Comparison of ENCODE assay signal across 11 cellular contexts in the genomic region with DNA sequence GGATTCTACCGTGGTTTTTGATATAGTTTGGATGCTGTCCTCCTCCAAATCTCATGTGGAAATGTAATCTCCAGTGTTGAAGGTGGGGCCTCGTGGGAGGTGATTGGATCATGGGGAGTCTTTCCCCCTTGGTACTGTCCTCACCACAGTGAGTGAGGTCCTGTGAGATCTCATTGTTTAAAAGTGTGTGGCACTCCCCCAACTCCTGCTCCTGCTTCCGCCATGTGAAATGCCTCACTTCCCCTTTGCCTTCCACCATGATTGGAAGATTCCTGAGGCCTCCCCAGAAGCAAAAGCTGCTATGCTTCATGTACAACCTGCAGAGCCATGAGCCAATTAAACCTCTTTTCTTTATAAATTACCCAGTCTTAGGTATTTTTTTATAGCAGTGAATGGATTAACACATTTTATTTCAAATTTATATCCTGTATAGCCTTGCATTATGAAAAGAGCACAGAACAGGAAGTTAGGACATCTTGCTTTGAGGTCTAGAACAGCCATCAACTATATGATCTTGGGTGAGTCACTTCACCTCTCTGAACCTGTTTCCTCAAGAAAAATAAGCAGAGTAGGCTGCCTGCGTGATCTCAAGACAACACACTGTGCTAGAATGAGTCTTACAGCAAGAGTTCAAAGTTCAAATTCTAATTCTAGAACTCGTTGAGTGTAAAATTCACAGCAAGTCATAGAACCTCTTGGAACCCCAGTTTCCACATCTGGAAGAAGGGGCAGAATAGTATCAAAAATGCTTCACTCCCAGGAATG.
DNase-seq lines count a peak whose midpoint lies in the region; ATAC-seq, FAIRE-seq and TF ChIP-seq lines count a peak whose summit lies in the region.
"Had no signal": no experiment of that assay in that cellular context is flagged by ENCODE, and none has a peak within 500 bp of the region (broad histone marks: within the 10 kb centered on the region; RNA-seq: fewer than 3 reads in every experiment).

No MANE protein-coding gene starts in this region.

- CTCF ChIA-PET in RWPE1 (lab: Yijun Ruan, JAX), result no interaction called here
- CTCF ChIA-PET in endothelial cell of umbilical vein (lab: Charles Lee), result interaction anchor here (1.0 kb wide), 4 partner anchors 9 to 291 kb away, joined by 3 to 4 read pairs (median 4); no protein-coding TSS in a partner anchor

- no peaks in the 10 kb centered on the region for H3K36me3 Mint-ChIP-seq in activated T-cell treated with anti-CD3 and anti-CD28 coated beads, Interleukin-2, amount 50 U/mL, for 4 hours (ENCODE audit: insufficient read depth)
- peaks cover 1 to 3% of the 10 kb centered on the region in 2 donors for H3K36me3 Mint-ChIP-seq in stimulated activated naive B cell treated with anti-CD40 and anti-IgM and Interleukin-4, amounts not matched to agents 10 μg/mL and 1 μg/mL and 100 μg/mL, for 72 hours

- no peaks in the 10 kb centered on the region for H3K27me3 Mint-ChIP-seq in activated T-cell treated with anti-CD3 and anti-CD28 coated beads, Interleukin-2, amount 50 U/mL, for 4 hours (ENCODE audit: low read depth)
- no peaks in the 10 kb centered on the region for H3K27me3 Mint-ChIP-seq in stimulated activated naive B cell treated with anti-CD40 and anti-IgM and Interleukin-4, amounts not matched to agents 10 μg/mL and 1 μg/mL and 100 μg/mL, for 72 hours

- peaks cover 4% of the 10 kb centered on the region for H3K9me3 Mint-ChIP-seq in activated T-cell treated with anti-CD3 and anti-CD28 coated beads, Interleukin-2, amount 50 U/mL, for 4 hours
- H3K9me3 Mint-ChIP-seq in stimulated activated naive B cell treated with anti-CD40 and anti-IgM and Interleukin-4, amounts not matched to agents 10 μg/mL and 1 μg/mL and 100 μg/mL, for 72 hours, result peaks cover 0 to 5% of the 10 kb centered on the region in 2 donors

- H4K20me1 ChIP-seq in endothelial cell of umbilical vein (replicated peaks; ENCODE audit: control insufficient read depth, extremely low read depth, insufficient read depth, low read length), result no peaks in the 10 kb centered on the region

- no peak overlapping the region for H3K4me3 Mint-ChIP-seq in activated T-cell treated with anti-CD3 and anti-CD28 coated beads, Interleukin-2, amount 50 U/mL, for 4 hours
- no peak overlapping the region for H3K4me3 Mint-ChIP-seq in stimulated activated naive B cell treated with anti-CD40 and anti-IgM and Interleukin-4, amounts not matched to agents 10 μg/mL and 1 μg/mL and 100 μg/mL, for 72 hours
- H3K4me3 Mint-ChIP-seq: neural crest cell had no signal

- H3K36me3 ChIP-seq in endothelial cell of umbilical vein (ENCODE audit: control insufficient read depth in 2 of 2, extremely low read depth in 1 of 2, insufficient read depth in 2 of 2, low read length in 2 of 2), result no peaks in the 10 kb centered on the region
- H3K36me3 ChIP-seq: thoracic aorta had no signal

- peak; percentile 97 to 99 for ATAC-seq in activated T-cell treated with anti-CD3 and anti-CD28 coated beads, Interleukin-2, amount 50 U/mL, for 4 hours
- ATAC-seq in stimulated activated naive B cell treated with anti-CD40 and anti-IgM and Interleukin-4, amounts not matched to agents 10 μg/mL and 1 μg/mL and 100 μg/mL, for 72 hours (replicated peaks), result peak; percentile 47 to 57
- no peak for ATAC-seq in GM21737 (IDR thresholded peaks at IDR 0.05; ENCODE audit: unreplicated experiment)

- intact Hi-C loops in endothelial cell of umbilical vein (cut with micrococcal nuclease), result loop anchor here (1.0 to 10.0 kb wide), 8 partner anchors 23 to 287 kb away; partner anchors contain the start of genes EEA1 and NUDT4

- DNase-seq in activated T-cell treated with anti-CD3 and anti-CD28 coated beads, Interleukin-2, amount 50 U/mL, for 4 hours, result peak; percentile 5
- no peak for DNase-seq in activated T-cell treated with anti-CD3 and anti-CD28 coated beads, Interleukin-2, amount 50 U/mL, for 1 hour
- DNase-seq in RWPE1 (ENCODE audit: low spot score) (peak; percentile 55), endothelial cell of umbilical vein (ENCODE audit: low read depth, low spot score) (peak; percentile 92), activated gamma-delta T cell treated with Interleukin-2 at 50 U/mL for 16 hours (no peak), frontal cortex (ENCODE audit: low spot score in 2 of 2) (no peak)
- DNase-seq in stimulated activated naive B cell treated with anti-CD40 and anti-IgM and Interleukin-4, amounts not matched to agents 10 μg/mL and 1 μg/mL and 100 μg/mL, for 72 hours, result no peak
- DNase-seq: RPMI8226 had no signal

- no peaks in the 10 kb centered on the region for H3K79me2 ChIP-seq in endothelial cell of umbilical vein (ENCODE audit: control insufficient read depth, insufficient read depth, low read length)

- peak overlapping the region; percentile 80 for H3K4me2 ChIP-seq in endothelial cell of umbilical vein (ENCODE audit: insufficient read depth, low read length)

- peak; percentile 92 for FAIRE-seq in endothelial cell of umbilical vein (lab: Jason Lieb, UNC)
- FAIRE-seq in frontal cortex (lab: Jason Lieb, UNC), result no peak

- H3K4me1 Mint-ChIP-seq in activated T-cell treated with anti-CD3 and anti-CD28 coated beads, Interleukin-2, amount 50 U/mL, for 4 hours (ENCODE audit: low read depth), result peaks cover 11% of the 10 kb centered on the region
- H3K4me1 Mint-ChIP-seq in stimulated activated naive B cell treated with anti-CD40 and anti-IgM and Interleukin-4, amounts not matched to agents 10 μg/mL and 1 μg/mL and 100 μg/mL, for 72 hours, result peaks cover 4 to 7% of the 10 kb centered on the region in 2 donors
- H3K4me1 Mint-ChIP-seq: neural crest cell had no signal

- dilution Hi-C loops in endothelial cell of umbilical vein (cut with MboI; ENCODE audit: extremely low pct_ligation_motif_present, low sequenced_read_pairs), result no loop called here

- peak overlapping the region; percentile 48 for H3K9ac ChIP-seq in endothelial cell of umbilical vein (replicated peaks; ENCODE audit: extremely low read depth, insufficient read depth, low read length)

- H3K27ac Mint-ChIP-seq in stimulated activated naive B cell treated with anti-CD40 and anti-IgM and Interleukin-4, amounts not matched to agents 10 μg/mL and 1 μg/mL and 100 μg/mL, for 72 hours, result no peak overlapping the region

- peaks cover 2% of the 10 kb centered on the region for H3K9me3 ChIP-seq in endothelial cell of umbilical vein (replicated peaks; ENCODE audit: control insufficient read depth, insufficient read depth, low read length)
- H3K9me3 ChIP-seq: thoracic aorta had no signal

- H3K4me3 ChIP-seq in endothelial cell of umbilical vein (replicated peaks in 1 of 3; ENCODE audit: insufficient read depth in 1 of 3, low read depth in 1 of 3, low read length in 3 of 3), result no peak overlapping the region
- H3K4me3 ChIP-seq: thoracic aorta had no signal

- POLR2A ChIA-PET in RWPE1 (lab: Yijun Ruan, JAX; ENCODE audit: low non-redundant PET) (no interaction called here), endothelial cell of umbilical vein (lab: Charles Lee) (no interaction called here)

- peak overlapping the region; percentile 70 for H3K27ac ChIP-seq in RWPE1
- peak overlapping the region; percentile 83 for H3K27ac ChIP-seq in endothelial cell of umbilical vein (ENCODE audit: insufficient read depth, low read depth, low read length)
- H3K27ac ChIP-seq: thoracic aorta had no signal

- no peak overlapping the region for H2AFZ ChIP-seq in endothelial cell of umbilical vein (ENCODE audit: low read depth, low read length)

- H3K27me3 ChIP-seq in endothelial cell of umbilical vein (ENCODE audit: control insufficient read depth in 2 of 2, insufficient read depth in 2 of 2, low read length in 2 of 2), result no peaks in the 10 kb centered on the region

- no TSS peak for BruUV-seq in endothelial cell of umbilical vein (replicated peaks; lab: Mats Ljungman, UMichigan)

- TF ChIP-seq POLR2A in endothelial cell of umbilical vein (IDR thresholded peaks at IDR 0.05; ENCODE audit: low read depth, low read length), result no peak

- TF ChIP-seq CTCF in RWPE1 (conservative IDR thresholded peaks at IDR 0.05; ENCODE audit: low read depth), result no peak
- no peak for TF ChIP-seq CTCF in endothelial cell of umbilical vein (IDR thresholded peaks at IDR 0.05; ENCODE audit: extremely low read depth in 1 of 2, insufficient read depth in 1 of 2, low read depth in 1 of 2, low read length in 2 of 2)

- H3K9me1 ChIP-seq in endothelial cell of umbilical vein (replicated peaks; ENCODE audit: control insufficient read depth, extremely low read depth, insufficient read depth, low read length), result no peaks in the 10 kb centered on the region

- H3K4me1 ChIP-seq in endothelial cell of umbilical vein (ENCODE audit: control insufficient read depth, extremely low read depth, insufficient read depth, low read length), result peaks cover 41% of the 10 kb centered on the region

TF ChIP-seq in endothelial cell of umbilical vein, 7 proteins besides CTCF, POLR2A, EP300 and RAD21:
- TF ChIP-seq JUN (IDR thresholded peaks at IDR 0.05; ENCODE audit: borderline replicate concordance, insufficient read depth, insufficient read length, low read depth), result peak; percentile 89
- TF ChIP-seq FOS (IDR thresholded peaks at IDR 0.05; ENCODE audit: borderline replicate concordance, insufficient read depth, low read length), result peak; percentile 89
- no peak for TF ChIP-seq MYC (IDR thresholded peaks at IDR 0.05; ENCODE audit: low read depth, low read length)
- TF ChIP-seq EZH2 (IDR thresholded peaks at IDR 0.05; ENCODE audit: borderline replicate concordance, low read depth, low read length, severe bottlenecking), result no peak
- TF ChIP-seq GATA2 (IDR thresholded peaks at IDR 0.05; ENCODE audit: insufficient read depth, insufficient read length, low read depth, low read length), result peak; percentile 92
- TF ChIP-seq MAX (IDR thresholded peaks at IDR 0.05; ENCODE audit: insufficient read depth, insufficient read length), result no peak
- TF ChIP-seq POLR2AphosphoS5 (IDR thresholded peaks at IDR 0.05; ENCODE audit: insufficient read depth, low read depth, low read length), result peak; percentile 82
TF ChIP-seq in endothelial cell of umbilical vein: peak in this region for 4.

Comparison
In these comparisons a context has a peak if more than half of its experiments do, and no peak if none do; other contexts are left out.
1. DNase-seq: peak in activated T-cell treated with anti-CD3 and anti-CD28 coated beads, Interleukin-2, amount 50 U/mL, for 4 hours (single experiment), RWPE1 (single experiment) and endothelial cell of umbilical vein (single experiment); none in activated T-cell treated with anti-CD3 and anti-CD28 coated beads, Interleukin-2, amount 50 U/mL, for 1 hour (single experiment), stimulated activated naive B cell treated with anti-CD40 and anti-IgM and Interleukin-4, amounts not matched to agents 10 μg/mL and 1 μg/mL and 100 μg/mL, for 72 hours (single experiment), activated gamma-delta T cell treated with Interleukin-2 at 50 U/mL for 16 hours (single experiment) and frontal cortex (0 of 2).